In the genomic region with DNA sequence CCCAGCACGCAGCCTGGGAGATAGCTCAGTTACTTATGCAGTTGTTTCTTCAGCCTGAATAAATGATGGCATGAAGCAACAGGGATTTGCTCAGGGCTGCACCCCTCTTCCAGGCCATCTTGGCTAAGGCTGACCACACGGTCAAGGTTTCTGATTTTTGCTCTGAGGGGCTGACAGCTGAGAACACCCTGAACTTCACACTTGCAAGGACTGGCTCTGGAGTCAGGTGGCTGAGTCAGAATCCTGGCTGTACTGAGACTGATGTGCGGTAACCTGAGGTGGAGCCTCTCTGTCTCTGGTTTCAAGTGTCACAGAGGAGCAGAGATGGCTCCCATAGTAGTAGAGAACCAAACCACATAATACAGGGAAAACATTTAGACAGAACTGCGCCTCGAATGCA, we compare ENCODE assay signal across 8 cellular contexts. TPM values are rescaled to one million over a fixed set of nuclear protein-coding genes. Genes with fewer than 3 reads are reported as not detected.
"Had no signal": no experiment of that assay in that cellular context is flagged by ENCODE, and none has a peak within 500 bp of the region (broad histone marks: within the 10 kb centered on the region; RNA-seq: fewer than 3 reads in every experiment).

No MANE protein-coding gene starts in this region.

- H2AFZ ChIP-seq: GM23248 had no signal

- H3K27ac ChIP-seq: GM23248, HL-60 had no signal

- H3K4me3 ChIP-seq: GM23248, HAP-1 had no signal

- DNase-seq: GM23248, GOT3, H7, HFFc6 had no signal

- H3K9ac ChIP-seq: GM23248 had no signal

- H3K9me3 ChIP-seq: HAP-1 had no signal

RNA-seq across cellular contexts. Expression of gene FOXC2, which starts 16.3 kb away (rescaled TPM):
- total RNA-seq: HepG2 had no signal
- polyA plus RNA-seq: HepG2, IgD-negative memory B cell had no signal

RNA-seq across cellular contexts. Expression of gene FOXL1, which starts 28.1 kb away (rescaled TPM):
- total RNA-seq: HepG2 had no signal
- polyA plus RNA-seq: HepG2, IgD-negative memory B cell had no signal

RNA-seq across cellular contexts. Expression of gene FOXF1, which starts 40.0 kb away (rescaled TPM):
- total RNA-seq: H7, HepG2 had no signal
- polyA plus RNA-seq: HepG2, IgD-negative memory B cell had no signal
